In the genomic region with DNA sequence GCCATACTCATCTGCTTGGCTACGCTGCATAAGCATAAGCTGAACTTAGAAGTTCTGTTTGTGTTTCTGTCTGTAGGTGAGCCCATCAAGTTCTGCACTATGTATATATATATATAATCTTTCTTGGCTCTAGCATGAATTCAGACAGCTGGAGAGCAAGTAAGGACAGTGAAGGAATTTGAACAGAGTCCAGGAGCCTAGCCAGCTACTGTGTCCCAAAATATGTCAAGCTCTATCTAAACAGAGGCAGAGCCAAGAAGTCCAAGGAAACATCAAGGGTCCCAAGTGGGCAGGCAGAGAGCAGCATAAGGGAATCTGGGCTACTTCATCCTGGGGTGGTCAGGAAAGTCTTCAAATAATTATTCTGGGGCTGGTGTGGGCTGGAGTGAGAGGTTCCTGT, we compare ENCODE assay signal across 21 cellular contexts.
"Had no signal": no experiment of that assay in that cellular context is flagged by ENCODE, and none has a peak within 500 bp of the region (broad histone marks: within the 10 kb centered on the region; RNA-seq: fewer than 3 reads in every experiment).

No MANE protein-coding gene starts in this region.

- H3K4me1 ChIP-seq: body of pancreas, thyroid gland had no signal

- DNase-seq: activated CD4-positive, alpha-beta T cell treated with anti-CD3 and anti-CD28 coated beads, Interleukin-2, amount 10 ng/mL, durations not matched to agents 7 days and 5 days; activated CD4-positive, CD25-positive, alpha-beta regulatory T cell treated with anti-CD3 and anti-CD28 coated beads, Interleukin-2, amount 50 U/mL, for 72 hours; activated CD8-positive, alpha-beta memory T cell treated with anti-CD3 and anti-CD28 coated beads, Interleukin-2, amount 10 ng/mL, durations not matched to agents 7 days and 5 days; activated CD8-positive, alpha-beta T cell treated with anti-CD3 and anti-CD28 coated beads for 36 hours; activated effector memory CD4-positive, alpha-beta T cell treated with anti-CD3 and anti-CD28 coated beads, Interleukin-2, amount 50 U/mL, for 16 hours; activated naive CD4-positive, alpha-beta T cell treated with anti-CD3 and anti-CD28 coated beads, Interleukin-2, amount 10 ng/mL, durations not matched to agents 7 days and 5 days; activated T-cell treated with anti-CD3 and anti-CD28 coated beads for 4 hours; body of pancreas; caudate nucleus; cortex of kidney; foreskin fibroblast; kidney glomerular epithelial cell; nephron progenitor cell; posterior cingulate gyrus; stimulated activated CD4-positive, alpha-beta T cell treated with anti-CD3 and anti-CD28 coated beads, Interleukin-4, amount 100 ng/mL, for 24 hours; stimulated activated naive CD4-positive, alpha-beta T cell treated with Interleukin-2 at 50 U/mL for 16 hours; thyroid gland; WERI-Rb-1 had no signal

- H3K27me3 ChIP-seq: body of pancreas, hepatocyte, thyroid gland had no signal

- H3K36me3 Mint-ChIP-seq: activated CD8-positive, alpha-beta memory T cell treated with anti-CD3 and anti-CD28 coated beads, Interleukin-2, amount 10 ng/mL, durations not matched to agents 7 days and 5 days; activated naive CD4-positive, alpha-beta T cell treated with anti-CD3 and anti-CD28 coated beads, Interleukin-2, amount 10 ng/mL, durations not matched to agents 7 days and 5 days had no signal

- H3K4me3 Mint-ChIP-seq: activated CD4-positive, alpha-beta T cell treated with anti-CD3 and anti-CD28 coated beads, Interleukin-2, amount 10 ng/mL, durations not matched to agents 7 days and 5 days; activated CD8-positive, alpha-beta memory T cell treated with anti-CD3 and anti-CD28 coated beads, Interleukin-2, amount 10 ng/mL, durations not matched to agents 7 days and 5 days; activated CD8-positive, alpha-beta T cell treated with anti-CD3 and anti-CD28 coated beads for 36 hours; activated naive CD4-positive, alpha-beta T cell treated with anti-CD3 and anti-CD28 coated beads, Interleukin-2, amount 10 ng/mL, durations not matched to agents 7 days and 5 days; memory B cell; nephron progenitor cell; T-helper 1 cell treated with Interleukin-12 subunit alpha and Interleukin-12 subunit beta and Interleukin-4 antibody, amounts not matched to agents 30 μg/mL and 1 μg/mL, for 36 hours had no signal

- H3K27ac ChIP-seq: body of pancreas, hepatocyte, thyroid gland, WERI-Rb-1 had no signal

- H3K9me3 Mint-ChIP-seq: activated CD8-positive, alpha-beta T cell treated with anti-CD3 and anti-CD28 coated beads for 36 hours; activated naive CD4-positive, alpha-beta T cell treated with anti-CD3 and anti-CD28 coated beads, Interleukin-2, amount 10 ng/mL, durations not matched to agents 7 days and 5 days; memory B cell; nephron progenitor cell had no signal

- H3K36me3 ChIP-seq: thyroid gland, WERI-Rb-1 had no signal

- H3K4me1 Mint-ChIP-seq: activated CD4-positive, alpha-beta T cell treated with anti-CD3 and anti-CD28 coated beads, Interleukin-2, amount 10 ng/mL, durations not matched to agents 7 days and 5 days; activated CD8-positive, alpha-beta memory T cell treated with anti-CD3 and anti-CD28 coated beads, Interleukin-2, amount 10 ng/mL, durations not matched to agents 7 days and 5 days; activated naive CD4-positive, alpha-beta T cell treated with anti-CD3 and anti-CD28 coated beads, Interleukin-2, amount 10 ng/mL, durations not matched to agents 7 days and 5 days; memory B cell had no signal

- H3K9me3 ChIP-seq: body of pancreas, thyroid gland had no signal

- H3K27ac Mint-ChIP-seq: activated CD4-positive, alpha-beta T cell treated with anti-CD3 and anti-CD28 coated beads, Interleukin-2, amount 10 ng/mL, durations not matched to agents 7 days and 5 days; activated CD8-positive, alpha-beta memory T cell treated with anti-CD3 and anti-CD28 coated beads, Interleukin-2, amount 10 ng/mL, durations not matched to agents 7 days and 5 days; activated CD8-positive, alpha-beta T cell treated with anti-CD3 and anti-CD28 coated beads for 36 hours; activated naive CD4-positive, alpha-beta T cell treated with anti-CD3 and anti-CD28 coated beads, Interleukin-2, amount 10 ng/mL, durations not matched to agents 7 days and 5 days; memory B cell; nephron progenitor cell; T-helper 1 cell treated with Interleukin-12 subunit alpha and Interleukin-12 subunit beta and Interleukin-4 antibody, amounts not matched to agents 30 μg/mL and 1 μg/mL, for 36 hours had no signal

- H3K4me3 ChIP-seq: body of pancreas, hepatocyte, thyroid gland had no signal

- H3K27me3 Mint-ChIP-seq: activated CD4-positive, alpha-beta T cell treated with anti-CD3 and anti-CD28 coated beads, Interleukin-2, amount 10 ng/mL, durations not matched to agents 7 days and 5 days; activated CD8-positive, alpha-beta memory T cell treated with anti-CD3 and anti-CD28 coated beads, Interleukin-2, amount 10 ng/mL, durations not matched to agents 7 days and 5 days; activated CD8-positive, alpha-beta T cell treated with anti-CD3 and anti-CD28 coated beads for 36 hours; activated naive CD4-positive, alpha-beta T cell treated with anti-CD3 and anti-CD28 coated beads, Interleukin-2, amount 10 ng/mL, durations not matched to agents 7 days and 5 days; memory B cell had no signal

- ATAC-seq: activated CD8-positive, alpha-beta memory T cell treated with anti-CD3 and anti-CD28 coated beads, Interleukin-2, amount 10 ng/mL, durations not matched to agents 7 days and 5 days; activated CD8-positive, alpha-beta T cell treated with anti-CD3 and anti-CD28 coated beads for 36 hours; body of pancreas had no signal
